ENCODE assay signal across 8 cellular contexts in genomic region chr7:5046397-5046732, GRCh38.
DNase-seq lines count a peak whose midpoint lies in the region; ATAC-seq and TF ChIP-seq lines count a peak whose summit lies in the region.
"Not testable (repeated sequence)": the region's sequence is repeated elsewhere in the genome, so short reads cannot be mapped to it uniquely, and the experiment has no call there.

No MANE protein-coding gene starts in this region.

- H3K36me3 ChIP-seq in BLaER1 treated with 17β-estradiol and CSF1 and Interleukin-3, amounts not matched to agents 10 nM and 100 nM, result peaks cover 31 to 41% (median 40%) of the 10 kb centered on the region in 11 experiments
- peaks cover 13% of the 10 kb centered on the region for H3K36me3 ChIP-seq in effector memory CD4-positive, alpha-beta T cell (ENCODE audit: control insufficient read depth, insufficient read depth, low read length)
- H3K36me3 ChIP-seq in iPS-18a (ENCODE audit: control insufficient read depth, low read depth, low read length), result peaks cover 20% of the 10 kb centered on the region

- H3K27me3 Mint-ChIP-seq in nephron progenitor cell (ENCODE audit: low read depth, poor library complexity), result peaks cover 26% of the 10 kb centered on the region
- not testable (repeated sequence) for H3K27me3 Mint-ChIP-seq in stimulated activated naive CD8-positive, alpha-beta T cell treated with anti-CD3 and anti-CD28 coated beads, Interleukin-15, amount 100 ng/mL, for 72 hours

- not testable (repeated sequence) for H4K20me1 ChIP-seq in BLaER1 treated with 17β-estradiol and CSF1 and Interleukin-3, amounts not matched to agents 10 nM and 100 nM

- H3K36me3 Mint-ChIP-seq in nephron progenitor cell (ENCODE audit: low read depth), result peaks cover 68% of the 10 kb centered on the region

- peaks cover 28 to 41% (median 31%) of the 10 kb centered on the region in 11 experiments for H3K9me3 ChIP-seq in BLaER1 treated with 17β-estradiol and CSF1 and Interleukin-3, amounts not matched to agents 10 nM and 100 nM (replicated peaks in 1 of 11)
- H3K9me3 ChIP-seq in effector memory CD4-positive, alpha-beta T cell (ENCODE audit: control insufficient read depth, low read length); iPS-18a (ENCODE audit: control insufficient read depth, low read depth, low read length): not testable (repeated sequence)

- peak overlapping the region; percentile 82 to 95 (median 91) for H3K27ac ChIP-seq in BLaER1 treated with 17β-estradiol and CSF1 and Interleukin-3, amounts not matched to agents 10 nM and 100 nM
- H3K27ac ChIP-seq in effector memory CD4-positive, alpha-beta T cell (ENCODE audit: insufficient read depth, low read length, poor library complexity, severe bottlenecking), result peak overlapping the region; percentile 78
- H3K27ac ChIP-seq in iPS-18a (ENCODE audit: low read length), result not testable (repeated sequence)

- H3K4me3 ChIP-seq in BLaER1 treated with 17β-estradiol and CSF1 and Interleukin-3, amounts not matched to agents 10 nM and 100 nM, result peak overlapping the region; percentile 76 to 99 (median 89)
- H3K4me3 ChIP-seq in effector memory CD4-positive, alpha-beta T cell (ENCODE audit: insufficient read depth, low read depth, low read length, poor library complexity, severe bottlenecking), result peak overlapping the region; percentile 71
- peak overlapping the region; percentile 77 for H3K4me3 ChIP-seq in iPS-18a (ENCODE audit: low read length)

- H3K4me1 Mint-ChIP-seq in nephron progenitor cell, result peaks cover 11% of the 10 kb centered on the region
- peaks cover 35% of the 10 kb centered on the region for H3K4me1 Mint-ChIP-seq in stimulated activated naive CD8-positive, alpha-beta T cell treated with anti-CD3 and anti-CD28 coated beads, Interleukin-15, amount 100 ng/mL, for 72 hours

- peaks cover 5 to 19% (median 10%) of the 10 kb centered on the region in 10 experiments; a peak in 17 of 20 replicates for H3K4me1 ChIP-seq in BLaER1 treated with 17β-estradiol and CSF1 and Interleukin-3, amounts not matched to agents 10 nM and 100 nM
- not testable (repeated sequence) for H3K4me1 ChIP-seq in effector memory CD4-positive, alpha-beta T cell (ENCODE audit: control insufficient read depth, insufficient read depth, low read length, poor library complexity, severe bottlenecking); iPS-18a (ENCODE audit: control insufficient read depth, low read depth, low read length)

- H3K9me3 Mint-ChIP-seq in nephron progenitor cell, result peaks cover 60% of the 10 kb centered on the region
- peaks cover 10 to 26% of the 10 kb centered on the region in 2 donors for H3K9me3 Mint-ChIP-seq in stimulated activated naive CD8-positive, alpha-beta T cell treated with anti-CD3 and anti-CD28 coated beads, Interleukin-15, amount 100 ng/mL, for 72 hours

- H3K27me3 ChIP-seq in BLaER1 treated with 17β-estradiol and CSF1 and Interleukin-3, amounts not matched to agents 10 nM and 100 nM; effector memory CD4-positive, alpha-beta T cell (replicated peaks; ENCODE audit: control insufficient read depth, insufficient read depth, low read length, poor library complexity, severe bottlenecking); iPS-18a (ENCODE audit: control insufficient read depth, insufficient read depth, low read length): not testable (repeated sequence)

- TF ChIP-seq CTCF in nephron progenitor cell (IDR thresholded peaks at IDR 0.05), result not testable (repeated sequence)

- H3K4me3 Mint-ChIP-seq in nephron progenitor cell, result peak overlapping the region; percentile 93
- H3K4me3 Mint-ChIP-seq in stimulated activated naive CD8-positive, alpha-beta T cell treated with anti-CD3 and anti-CD28 coated beads, Interleukin-15, amount 100 ng/mL, for 72 hours, result peak overlapping the region; percentile 92 to 97

- peak overlapping the region; percentile 78 to 93 (median 86) for H3K4me2 ChIP-seq in BLaER1 treated with 17β-estradiol and CSF1 and Interleukin-3, amounts not matched to agents 10 nM and 100 nM

- DNase-seq in RKO (ENCODE audit: low spot score), result peak; percentile 8
- peak; percentile 2 for DNase-seq in activated effector memory CD4-positive, alpha-beta T cell treated with Interleukin-2 at 50 U/mL for 16 hours
- DNase-seq in effector memory CD4-positive, alpha-beta T cell; nephron progenitor cell; stimulated activated naive CD8-positive, alpha-beta T cell treated with anti-CD3 and anti-CD28 coated beads, Interleukin-15, amount 100 ng/mL, for 72 hours: not testable (repeated sequence)

- H3K9ac ChIP-seq in BLaER1 treated with 17β-estradiol and CSF1 and Interleukin-3, amounts not matched to agents 10 nM and 100 nM, result peak overlapping the region; percentile 88 to 97 (median 94)
- peak overlapping the region; percentile 74 for H3K9ac ChIP-seq in iPS-18a (ENCODE audit: low read length)

- ATAC-seq in HG03571 (IDR thresholded peaks at IDR 0.05; ENCODE audit: unreplicated experiment), result peak; percentile 9
- ATAC-seq in stimulated activated naive CD8-positive, alpha-beta T cell treated with anti-CD3 and anti-CD28 coated beads, Interleukin-15, amount 100 ng/mL, for 72 hours, result not testable (repeated sequence)

- H3K27ac Mint-ChIP-seq in nephron progenitor cell, result peak overlapping the region; percentile 80
- H3K27ac Mint-ChIP-seq in stimulated activated naive CD8-positive, alpha-beta T cell treated with anti-CD3 and anti-CD28 coated beads, Interleukin-15, amount 100 ng/mL, for 72 hours, result peak overlapping the region; percentile 97 to 99
